1 cellular context compared by ENCODE assay signal in genomic region chr16:22188595-22189442, GRCh38.
TF ChIP-seq lines count a peak whose summit lies in the region.

No MANE protein-coding gene starts in this region.

TF ChIP-seq in HepG2, 621 proteins besides CTCF, POLR2A, EP300 and RAD21 (continued from another document):
- TF ChIP-seq ZNF740 (CRISPR knock-in tag; IDR thresholded peaks at IDR 0.05) (no peak; the same call in 1 of the 2 replicates), SMARCE1 (IDR thresholded peaks at IDR 0.05; ENCODE audit: borderline replicate concordance) (no peak)
- TF ChIP-seq, protein P1, sequence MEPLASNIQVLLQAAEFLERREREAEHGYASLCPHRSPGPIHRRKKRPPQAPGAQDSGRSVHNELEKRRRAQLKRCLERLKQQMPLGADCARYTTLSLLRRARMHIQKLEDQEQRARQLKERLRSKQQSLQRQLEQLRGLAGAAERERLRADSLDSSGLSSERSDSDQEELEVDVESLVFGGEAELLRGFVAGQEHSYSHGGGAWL (CRISPR knock-in tag; IDR thresholded peaks at IDR 0.05), result no peak
TF ChIP-seq in HepG2: peak in this region for 149.
